8 cellular contexts compared by ENCODE assay signal in genomic region chr2:8584174-8585066, GRCh38.
DNase-seq lines count a peak whose midpoint lies in the region; ATAC-seq and TF ChIP-seq lines count a peak whose summit lies in the region.
"Had no signal": no experiment of that assay in that cellular context is flagged by ENCODE, and none has a peak within 500 bp of the region (broad histone marks: within the 10 kb centered on the region; RNA-seq: fewer than 3 reads in every experiment).

No MANE protein-coding gene starts in this region.

- ATAC-seq in memory B cell (ENCODE audit: low read depth), result no peak
- no peak for ATAC-seq in stimulated activated memory B cell treated with anti-CD40 and anti-IgM and Interleukin-4, amounts not matched to agents 10 μg/mL and 1 μg/mL and 100 μg/mL, for 72 hours

- peak overlapping the region; percentile 42 for H3K27ac ChIP-seq in HL-60 (replicated peaks)

- no peaks in the 10 kb centered on the region for H3K9me3 Mint-ChIP-seq in activated T-helper 2 cell treated with anti-CD3 and anti-CD28 coated beads, Interferon-gamma antibody, Interleukin-2, Interleukin-4, amounts not matched to agents 10 μg/mL and 5 μg/mL and 100 μg/mL, durations not matched to agents 14 hours and 24 hours and 36 hours
- H3K9me3 Mint-ChIP-seq in memory B cell, result no peaks in the 10 kb centered on the region
- H3K9me3 Mint-ChIP-seq in stimulated activated memory B cell treated with anti-CD40 and anti-IgM and Interleukin-4, amounts not matched to agents 10 μg/mL and 1 μg/mL and 100 μg/mL, for 72 hours, result no peaks in the 10 kb centered on the region

- H3K27me3 ChIP-seq in HL-60 (ENCODE audit: insufficient read depth, poor library complexity, severe bottlenecking), result no peaks in the 10 kb centered on the region

- H3K4me1 Mint-ChIP-seq in activated T-helper 2 cell treated with anti-CD3 and anti-CD28 coated beads, Interferon-gamma antibody, Interleukin-2, Interleukin-4, amounts not matched to agents 10 μg/mL and 5 μg/mL and 100 μg/mL, durations not matched to agents 14 hours and 24 hours and 36 hours (ENCODE audit: low read depth), result peaks cover 62% of the 10 kb centered on the region
- H3K4me1 Mint-ChIP-seq in memory B cell, result peaks cover 13% of the 10 kb centered on the region
- peaks cover 79% of the 10 kb centered on the region for H3K4me1 Mint-ChIP-seq in stimulated activated memory B cell treated with anti-CD40 and anti-IgM and Interleukin-4, amounts not matched to agents 10 μg/mL and 1 μg/mL and 100 μg/mL, for 72 hours

- TF ChIP-seq CTCF in HL-60 (IDR thresholded peaks at IDR 0.05; ENCODE audit: insufficient read depth, low read length) (no peak), GM20000 (IDR thresholded peaks at IDR 0.05; ENCODE audit: extremely low read depth, missing control alignments) (no peak)

- intact Hi-C loops in activated T-helper 2 cell treated with anti-CD3 and anti-CD28 coated beads, Interferon-gamma antibody, Interleukin-2, Interleukin-4, amounts not matched to agents 10 μg/mL and 5 μg/mL and 100 μg/mL, durations not matched to agents 14 hours and 24 hours and 36 hours (cut with micrococcal nuclease), result loop anchor here (5.0 kb wide), 1 partner anchor 272 kb away; no protein-coding TSS in a partner anchor

- H3K27ac Mint-ChIP-seq in activated T-helper 2 cell treated with anti-CD3 and anti-CD28 coated beads, Interferon-gamma antibody, Interleukin-2, Interleukin-4, amounts not matched to agents 10 μg/mL and 5 μg/mL and 100 μg/mL, durations not matched to agents 14 hours and 24 hours and 36 hours, result no peak overlapping the region
- H3K27ac Mint-ChIP-seq in memory B cell, result no peak overlapping the region
- H3K27ac Mint-ChIP-seq in stimulated activated memory B cell treated with anti-CD40 and anti-IgM and Interleukin-4, amounts not matched to agents 10 μg/mL and 1 μg/mL and 100 μg/mL, for 72 hours, result peak overlapping the region; percentile 89

- H3K4me3 ChIP-seq in HL-60 (replicated peaks; ENCODE audit: insufficient read depth, low read length), result no peak overlapping the region; the same call in 1 of the 2 replicates

- H3K4me3 Mint-ChIP-seq in activated T-helper 2 cell treated with anti-CD3 and anti-CD28 coated beads, Interferon-gamma antibody, Interleukin-2, Interleukin-4, amounts not matched to agents 10 μg/mL and 5 μg/mL and 100 μg/mL, durations not matched to agents 14 hours and 24 hours and 36 hours (ENCODE audit: low read depth), result peak overlapping the region; percentile 45
- H3K4me3 Mint-ChIP-seq in memory B cell, result peak overlapping the region; percentile 75
- peak overlapping the region; percentile 41 for H3K4me3 Mint-ChIP-seq in stimulated activated memory B cell treated with anti-CD40 and anti-IgM and Interleukin-4, amounts not matched to agents 10 μg/mL and 1 μg/mL and 100 μg/mL, for 72 hours

- no peaks in the 10 kb centered on the region for H3K36me3 Mint-ChIP-seq in activated T-helper 2 cell treated with anti-CD3 and anti-CD28 coated beads, Interferon-gamma antibody, Interleukin-2, Interleukin-4, amounts not matched to agents 10 μg/mL and 5 μg/mL and 100 μg/mL, durations not matched to agents 14 hours and 24 hours and 36 hours (ENCODE audit: low read depth)
- no peaks in the 10 kb centered on the region for H3K36me3 Mint-ChIP-seq in memory B cell
- no peaks in the 10 kb centered on the region for H3K36me3 Mint-ChIP-seq in stimulated activated memory B cell treated with anti-CD40 and anti-IgM and Interleukin-4, amounts not matched to agents 10 μg/mL and 1 μg/mL and 100 μg/mL, for 72 hours

- no peak for DNase-seq in HL-60 (ENCODE audit: low read depth in 1 of 2, low spot score in 1 of 2)
- no peak for DNase-seq in activated T-helper 2 cell treated with anti-CD3 and anti-CD28 coated beads, Interferon-gamma antibody, Interleukin-2, Interleukin-4, amounts not matched to agents 10 μg/mL and 5 μg/mL and 100 μg/mL, durations not matched to agents 14 hours and 24 hours and 36 hours (ENCODE audit: low spot score)
- no peak for DNase-seq in memory B cell (ENCODE audit: low spot score in 2 of 2)
- no peak for DNase-seq in GM20000 (ENCODE audit: low spot score)
- no peak for DNase-seq in MV-4-11 (lab: John Stamatoyannopoulos, UW)
- DNase-seq in amniotic stem cell (lab: John Stamatoyannopoulos, UW), result no peak
- DNase-seq: NCI-H2171 treated with DMSO at 0.1 percent for 48 hours had no signal

- peaks cover 8% of the 10 kb centered on the region for H3K27me3 Mint-ChIP-seq in activated T-helper 2 cell treated with anti-CD3 and anti-CD28 coated beads, Interferon-gamma antibody, Interleukin-2, Interleukin-4, amounts not matched to agents 10 μg/mL and 5 μg/mL and 100 μg/mL, durations not matched to agents 14 hours and 24 hours and 36 hours (ENCODE audit: low read depth)
- H3K27me3 Mint-ChIP-seq in memory B cell, result peaks cover 7% of the 10 kb centered on the region
- peaks cover 19% of the 10 kb centered on the region for H3K27me3 Mint-ChIP-seq in stimulated activated memory B cell treated with anti-CD40 and anti-IgM and Interleukin-4, amounts not matched to agents 10 μg/mL and 1 μg/mL and 100 μg/mL, for 72 hours
